In genomic region chr5:21521157-21521556, GRCh38 we compare ENCODE assay signal across 4 cellular contexts.
DNase-seq lines count a peak whose midpoint lies in the region; TF ChIP-seq lines count a peak whose summit lies in the region.
"Not testable (repeated sequence)": the region's sequence is repeated elsewhere in the genome, so short reads cannot be mapped to it uniquely, and the experiment has no call there.

No MANE protein-coding gene starts in this region.

- 56% methylated on average over 2 of the region's 2 CpGs for WGBS in liver

- H3K36me3 Mint-ChIP-seq in Caco-2 (ENCODE audit: insufficient read depth, unreplicated experiment) = not testable (repeated sequence)

- not testable (repeated sequence) for TF ChIP-seq CTCF in 22Rv1 (IDR thresholded peaks at IDR 0.05); Caco-2 (IDR thresholded peaks at IDR 0.05; ENCODE audit: insufficient read depth in 1 of 2, low read depth in 1 of 2, low read length in 1 of 2, severe bottlenecking in 1 of 2, unreplicated experiment in 1 of 2); liver (IDR thresholded peaks at IDR 0.05; ENCODE audit: low read depth, low read length, missing input control)

- not testable (repeated sequence) for H3K9me3 Mint-ChIP-seq in Caco-2 (ENCODE audit: unreplicated experiment)

- CTCF ChIA-PET in Caco-2 (lab: Charles Lee) = not testable (repeated sequence)

- not testable (repeated sequence) for H3K4me3 ChIP-seq in Caco-2 (ENCODE audit: low read depth, low read length); liver (ENCODE audit: low read depth in 1 of 3, low read length in 3 of 3)

- not testable (repeated sequence) for H3K4me1 ChIP-seq in Caco-2; liver (ENCODE audit: control insufficient read depth in 4 of 4, insufficient read depth in 4 of 4, low read length in 3 of 4)

- H3K27me3 Mint-ChIP-seq in Caco-2 (ENCODE audit: insufficient read depth, unreplicated experiment) = not testable (repeated sequence)

- H3K36me3 ChIP-seq in Caco-2 (ENCODE audit: control insufficient read depth, insufficient read depth, low read length); liver (ENCODE audit: control insufficient read depth in 4 of 4, insufficient read depth in 3 of 4, low read depth in 1 of 4, low read length in 3 of 4): not testable (repeated sequence)

- H3K9me3 ChIP-seq in Caco-2; liver (ENCODE audit: control insufficient read depth in 4 of 4, low read length in 3 of 4): not testable (repeated sequence)

- not testable (repeated sequence) for H3K9ac ChIP-seq in liver (ENCODE audit: low read depth in 1 of 2, low read length in 2 of 2)

- intact Hi-C loops in Caco-2 (cut with micrococcal nuclease; ENCODE audit: unreplicated experiment) = not testable (repeated sequence)

- peaks cover 18% of the 10 kb centered on the region for H3K4me1 Mint-ChIP-seq in Caco-2 (ENCODE audit: low read depth, unreplicated experiment)

- peak overlapping the region; percentile 30 for H3K4me3 Mint-ChIP-seq in Caco-2 (ENCODE audit: unreplicated experiment)

- not testable (repeated sequence) for BruUV-seq in Caco-2 (replicated peaks; lab: Mats Ljungman, UMichigan)

- not testable (repeated sequence) for DNase-seq in Caco-2
- peak; percentile 20 for DNase-seq in DMS53 (lab: John Stamatoyannopoulos, UW)

- TF ChIP-seq RAD21 in liver (IDR thresholded peaks at IDR 0.05) = not testable (repeated sequence)

- H3K27ac Mint-ChIP-seq in Caco-2 (ENCODE audit: unreplicated experiment) = peak overlapping the region; percentile 84

- POLR2A ChIA-PET in Caco-2 (lab: Charles Lee) = not testable (repeated sequence)

- not testable (repeated sequence) for H3K27me3 ChIP-seq in Caco-2 (replicated peaks; ENCODE audit: control insufficient read depth, insufficient read depth, low read length); liver (ENCODE audit: control insufficient read depth in 4 of 4, insufficient read depth in 4 of 4, low read length in 3 of 4)

- peak overlapping the region; percentile 25 for H3K27ac ChIP-seq in 22Rv1
- not testable (repeated sequence) for H3K27ac ChIP-seq in liver (ENCODE audit: low read depth in 1 of 2, low read length in 2 of 2)

TF ChIP-seq in liver, 16 proteins besides CTCF, POLR2A, EP300 and RAD21:
- TF ChIP-seq HNF4G (IDR thresholded peaks at IDR 0.05) = peak; percentile 45
- TF ChIP-seq SP1 (IDR thresholded peaks at IDR 0.05) = peak; percentile 24
- peak; percentile 53 to 72 for TF ChIP-seq HNF4A (conservative IDR thresholded peaks at IDR 0.05)
